In the genomic region with DNA sequence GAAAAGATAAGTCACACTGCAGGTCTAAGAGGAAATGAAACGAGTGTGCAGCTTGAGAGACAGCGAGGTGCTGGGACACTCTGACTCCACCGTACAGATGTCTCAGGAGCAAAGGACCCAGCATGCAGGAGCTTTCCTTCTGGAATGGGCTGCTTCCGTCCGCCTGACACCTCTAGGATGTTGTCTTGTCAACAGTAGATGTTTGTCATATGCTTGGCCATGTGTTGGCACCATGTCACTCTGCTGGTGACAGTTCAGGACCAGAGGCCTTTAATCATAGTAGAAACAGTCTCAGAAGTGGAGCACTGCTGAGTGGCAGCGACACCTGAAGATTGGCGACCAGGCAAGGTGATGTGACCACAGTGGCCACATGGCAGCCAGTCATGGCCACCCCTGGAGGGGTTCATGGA, we compare ENCODE assay signal across 23 cellular contexts. TPM values are rescaled to one million over a fixed set of nuclear protein-coding genes. Genes with fewer than 3 reads are reported as not detected.
"Had no signal": no experiment of that assay in that cellular context is flagged by ENCODE, and none has a peak within 500 bp of the region (broad histone marks: within the 10 kb centered on the region; RNA-seq: fewer than 3 reads in every experiment).

No MANE protein-coding gene starts in this region.

- H3K9me3 ChIP-seq: colonic mucosa, heart right ventricle, right lobe of liver, thoracic aorta had no signal

- H3K27me3 Mint-ChIP-seq: activated CD4-positive, alpha-beta T cell treated with anti-CD3 and anti-CD28 coated beads, Interleukin-2, amount 10 ng/mL, durations not matched to agents 7 days and 5 days; activated CD8-positive, alpha-beta memory T cell treated with anti-CD3 and anti-CD28 coated beads, Interleukin-2, amount 10 ng/mL, durations not matched to agents 7 days and 5 days; activated CD8-positive, alpha-beta T cell treated with anti-CD3 and anti-CD28 coated beads for 36 hours; activated naive CD4-positive, alpha-beta T cell treated with anti-CD3 and anti-CD28 coated beads, Interleukin-2, amount 10 ng/mL, durations not matched to agents 7 days and 5 days; T-helper 17 cell had no signal

- H3K9me3 Mint-ChIP-seq: activated CD4-positive, alpha-beta T cell treated with anti-CD3 and anti-CD28 coated beads, Interleukin-2, amount 10 ng/mL, durations not matched to agents 7 days and 5 days; activated CD8-positive, alpha-beta T cell treated with anti-CD3 and anti-CD28 coated beads for 36 hours; activated naive CD4-positive, alpha-beta T cell treated with anti-CD3 and anti-CD28 coated beads, Interleukin-2, amount 10 ng/mL, durations not matched to agents 7 days and 5 days had no signal

- H3K27ac ChIP-seq: colonic mucosa, heart right ventricle, right lobe of liver, thoracic aorta had no signal

- H3K4me1 ChIP-seq: colonic mucosa, right lobe of liver had no signal

- H3K4me1 Mint-ChIP-seq: activated CD4-positive, alpha-beta T cell treated with anti-CD3 and anti-CD28 coated beads, Interleukin-2, amount 10 ng/mL, durations not matched to agents 7 days and 5 days; activated naive CD4-positive, alpha-beta T cell treated with anti-CD3 and anti-CD28 coated beads, Interleukin-2, amount 10 ng/mL, durations not matched to agents 7 days and 5 days; stimulated activated naive B cell treated with anti-CD40 and anti-IgM and Interleukin-4, amounts not matched to agents 10 μg/mL and 1 μg/mL and 100 μg/mL, for 72 hours; T-helper 17 cell had no signal

- ATAC-seq: activated CD4-positive, CD25-positive, alpha-beta regulatory T cell treated with anti-CD3 and anti-CD28 coated beads, Interleukin-2, amount 50 U/mL, for 24 hours; activated CD8-positive, alpha-beta memory T cell treated with anti-CD3 and anti-CD28 coated beads, Interleukin-2, amount 10 ng/mL, durations not matched to agents 7 days and 5 days; activated CD8-positive, alpha-beta T cell treated with anti-CD3 and anti-CD28 coated beads for 36 hours; heart right ventricle; left cardiac atrium; right lobe of liver; stimulated activated naive B cell treated with anti-CD40 and anti-IgM and Interleukin-4, amounts not matched to agents 10 μg/mL and 1 μg/mL and 100 μg/mL, for 72 hours; T-helper 17 cell had no signal

- H3K27me3 ChIP-seq: colonic mucosa, heart right ventricle, right lobe of liver had no signal

- DNase-seq: activated CD4-positive, alpha-beta T cell treated with anti-CD3 and anti-CD28 coated beads, Interleukin-2, amount 10 ng/mL, durations not matched to agents 7 days and 5 days; activated CD8-positive, alpha-beta memory T cell treated with anti-CD3 and anti-CD28 coated beads, Interleukin-2, amount 10 ng/mL, durations not matched to agents 7 days and 5 days; activated CD8-positive, alpha-beta T cell treated with anti-CD3 and anti-CD28 coated beads for 36 hours; activated effector memory CD4-positive, alpha-beta T cell treated with anti-CD3 and anti-CD28 coated beads, Interleukin-2, amount 50 U/mL, for 16 hours; activated naive CD4-positive, alpha-beta T cell treated with anti-CD3 and anti-CD28 coated beads, Interleukin-2, amount 10 ng/mL, durations not matched to agents 7 days and 5 days; activated T-cell treated with anti-CD3 and anti-CD28 coated beads for 4 hours; amygdala; colonic mucosa; heart right ventricle; islet precursor cell; left cardiac atrium; occipital lobe; right lobe of liver; stimulated activated CD4-positive, alpha-beta T cell treated with anti-CD3 and anti-CD28 coated beads, Interleukin-15, amount 100 ng/mL, for 24 hours; stimulated activated CD8-positive, alpha-beta memory T cell treated with anti-CD3 and anti-CD28 coated beads, Interleukin-4, amount 100 ng/mL, for 48 hours; stimulated activated naive B cell treated with anti-CD40 and anti-IgM and Interleukin-4, amounts not matched to agents 10 μg/mL and 1 μg/mL and 100 μg/mL, for 72 hours; T-helper 17 cell had no signal

- H3K4me3 Mint-ChIP-seq: activated CD4-positive, alpha-beta T cell treated with anti-CD3 and anti-CD28 coated beads, Interleukin-2, amount 10 ng/mL, durations not matched to agents 7 days and 5 days; activated CD8-positive, alpha-beta memory T cell treated with anti-CD3 and anti-CD28 coated beads, Interleukin-2, amount 10 ng/mL, durations not matched to agents 7 days and 5 days; activated CD8-positive, alpha-beta T cell treated with anti-CD3 and anti-CD28 coated beads for 36 hours; activated naive CD4-positive, alpha-beta T cell treated with anti-CD3 and anti-CD28 coated beads, Interleukin-2, amount 10 ng/mL, durations not matched to agents 7 days and 5 days; stimulated activated naive B cell treated with anti-CD40 and anti-IgM and Interleukin-4, amounts not matched to agents 10 μg/mL and 1 μg/mL and 100 μg/mL, for 72 hours; T-helper 17 cell had no signal

- H3K4me3 ChIP-seq: colonic mucosa, heart right ventricle, right lobe of liver, smooth muscle cell, thoracic aorta had no signal

- H3K36me3 ChIP-seq: colonic mucosa, heart right ventricle, right lobe of liver, thoracic aorta had no signal

- H3K27ac Mint-ChIP-seq: activated CD4-positive, alpha-beta T cell treated with anti-CD3 and anti-CD28 coated beads, Interleukin-2, amount 10 ng/mL, durations not matched to agents 7 days and 5 days; activated CD8-positive, alpha-beta memory T cell treated with anti-CD3 and anti-CD28 coated beads, Interleukin-2, amount 10 ng/mL, durations not matched to agents 7 days and 5 days; activated CD8-positive, alpha-beta T cell treated with anti-CD3 and anti-CD28 coated beads for 36 hours; activated naive CD4-positive, alpha-beta T cell treated with anti-CD3 and anti-CD28 coated beads, Interleukin-2, amount 10 ng/mL, durations not matched to agents 7 days and 5 days; stimulated activated naive B cell treated with anti-CD40 and anti-IgM and Interleukin-4, amounts not matched to agents 10 μg/mL and 1 μg/mL and 100 μg/mL, for 72 hours; T-helper 17 cell had no signal

- H3K36me3 Mint-ChIP-seq: activated CD8-positive, alpha-beta memory T cell treated with anti-CD3 and anti-CD28 coated beads, Interleukin-2, amount 10 ng/mL, durations not matched to agents 7 days and 5 days; activated naive CD4-positive, alpha-beta T cell treated with anti-CD3 and anti-CD28 coated beads, Interleukin-2, amount 10 ng/mL, durations not matched to agents 7 days and 5 days; stimulated activated naive B cell treated with anti-CD40 and anti-IgM and Interleukin-4, amounts not matched to agents 10 μg/mL and 1 μg/mL and 100 μg/mL, for 72 hours had no signal

- FAIRE-seq: bronchial epithelial cell, endometrium had no signal

RNA-seq across cellular contexts. Expression of gene SLC24A3, which starts 46.7 kb away (rescaled TPM):
- total RNA-seq: activated CD4-positive, alpha-beta T cell treated with anti-CD3 and anti-CD28 coated beads, Interleukin-2, amount 10 ng/mL, durations not matched to agents 7 days and 5 days; activated CD8-positive, alpha-beta memory T cell treated with anti-CD3 and anti-CD28 coated beads, Interleukin-2, amount 10 ng/mL, durations not matched to agents 7 days and 5 days; activated CD8-positive, alpha-beta T cell treated with anti-CD3 and anti-CD28 coated beads for 36 hours; epithelial cell of proximal tubule had no signal
